1 cellular context compared by ENCODE assay signal in genomic region chr6:114282268-114282667, GRCh38.
TF ChIP-seq lines count a peak whose summit lies in the region.

No MANE protein-coding gene starts in this region.

TF ChIP-seq in GM23338, 12 proteins besides CTCF, POLR2A, EP300 and RAD21:
- no peak for TF ChIP-seq CREB1 (CRISPR knock-in tag; IDR thresholded peaks at IDR 0.05; ENCODE audit: low read depth)
- no peak for TF ChIP-seq STAT1 (IDR thresholded peaks at IDR 0.05; ENCODE audit: unreplicated experiment)
- TF ChIP-seq ETS1 (IDR thresholded peaks at IDR 0.05) = no peak
- no peak for TF ChIP-seq POLR2AphosphoS5 (IDR thresholded peaks at IDR 0.05; ENCODE audit: low read depth)
- no peak for TF ChIP-seq ZNF331 (CRISPR knock-in tag; IDR thresholded peaks at IDR 0.05; ENCODE audit: low read depth)
- TF ChIP-seq EZH2 (IDR thresholded peaks at IDR 0.05; ENCODE audit: low read depth, unreplicated experiment) = no peak
- no peak for TF ChIP-seq ZNF462 (CRISPR knock-in tag; IDR thresholded peaks at IDR 0.05)
- no peak for TF ChIP-seq NANOG (IDR thresholded peaks at IDR 0.05; ENCODE audit: borderline replicate concordance)
- TF ChIP-seq REST (IDR thresholded peaks at IDR 0.05; ENCODE audit: unreplicated experiment) = no peak
- TF ChIP-seq JUNB (IDR thresholded peaks at IDR 0.05; ENCODE audit: unreplicated experiment) = no peak
